In the genomic region with DNA sequence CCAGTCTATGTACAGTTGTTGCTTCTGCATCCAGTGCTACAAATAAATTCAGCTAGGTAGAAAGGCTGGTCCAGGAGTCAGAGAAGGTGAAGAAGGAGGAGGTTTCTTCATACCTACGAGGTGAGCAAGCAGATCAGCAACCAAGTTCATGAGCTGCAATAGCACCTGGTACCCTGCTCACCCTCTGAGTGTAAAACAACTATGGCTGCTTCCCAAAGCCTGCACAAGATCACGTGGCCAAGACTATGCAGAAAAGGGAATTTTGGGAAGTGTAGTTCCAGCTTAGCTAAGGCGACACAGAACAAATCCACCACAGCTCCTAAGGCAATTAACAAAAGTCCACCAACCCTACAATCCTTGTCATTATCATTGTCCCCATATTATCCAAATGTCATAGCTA, we compare ENCODE assay signal across 18 cellular contexts.
DNase-seq lines count a peak whose midpoint lies in the region; FAIRE-seq and TF ChIP-seq lines count a peak whose summit lies in the region.
"Had no signal": no experiment of that assay in that cellular context is flagged by ENCODE, and none has a peak within 500 bp of the region (broad histone marks: within the 10 kb centered on the region; RNA-seq: fewer than 3 reads in every experiment).

No MANE protein-coding gene starts in this region.

- TF ChIP-seq CTCF in H1 (IDR thresholded peaks at IDR 0.05; ENCODE audit: control extremely low read depth in 1 of 3, insufficient read depth in 1 of 3, low read depth in 1 of 3, low read length in 3 of 3): no peak
- TF ChIP-seq CTCF in progenitor cell of endocrine pancreas (IDR thresholded peaks at IDR 0.05; ENCODE audit: unreplicated experiment): no peak

- WGBS in H1 (ENCODE audit: extremely low coverage in 1 of 2, insufficient coverage in 1 of 2, insufficient read length in 1 of 2, insufficient replicate concordance in 2 of 2, low coverage in 1 of 2, low lambda C conversion rate in 2 of 2, missing lambda C conversion rate in 1 of 2), 2 experiments: 76% methylated on average over 3 of the region's 3 CpGs; no CpG with 5 or more reads in 1 of the 2 experiments
- WGBS in trophoblast cell (ENCODE audit: extremely low coverage, insufficient coverage, insufficient read length): no CpG with 5 or more reads among the region's 3 CpGs

- H3K36me3 Mint-ChIP-seq in progenitor cell of endocrine pancreas (ENCODE audit: insufficient read depth): peaks cover 1% of the 10 kb centered on the region

- H3K23me2 ChIP-seq in H1 (ENCODE audit: low read depth, low read length): no peaks in the 10 kb centered on the region

- no peak overlapping the region for H2BK12ac ChIP-seq in H1 (ENCODE audit: low read depth, low read length)
- H2BK12ac ChIP-seq in trophoblast cell (ENCODE audit: low read length): no peak overlapping the region

- H3K4ac ChIP-seq in H1 (replicated peaks; ENCODE audit: insufficient read length, low read depth, low read length) (no peak overlapping the region), trophoblast cell (ENCODE audit: low read depth, low read length) (no peak overlapping the region)

- H4K5ac ChIP-seq in H1 (ENCODE audit: insufficient read length, low read depth, low read length): no peak overlapping the region

- H3K36me3 ChIP-seq in H1 (ENCODE audit: control insufficient read depth in 2 of 4, insufficient read depth in 4 of 4, low read length in 3 of 4) (no peaks in the 10 kb centered on the region), trophoblast cell (ENCODE audit: control insufficient read depth in 1 of 2, insufficient read depth in 2 of 2, low read length in 2 of 2) (no peaks in the 10 kb centered on the region)

- no peaks in the 10 kb centered on the region for H3K27me3 ChIP-seq in H1 (replicated peaks in 1 of 4; ENCODE audit: control insufficient read depth in 3 of 4, extremely low read depth in 1 of 4, insufficient read depth in 3 of 4, low read length in 3 of 4)
- H3K27me3 ChIP-seq in trophoblast cell (ENCODE audit: insufficient read depth, low read length): no peaks in the 10 kb centered on the region

- H2BK120ac ChIP-seq in H1 (replicated peaks; ENCODE audit: low read depth, low read length): no peak overlapping the region
- H2BK120ac ChIP-seq in trophoblast cell (ENCODE audit: insufficient read depth, low read length, poor library complexity): no peak overlapping the region

- H3K4me2 ChIP-seq in H1 (ENCODE audit: insufficient read depth in 1 of 2, low read depth in 2 of 2, low read length in 2 of 2) (no peak overlapping the region; a peak in 1 of 4 replicates), trophoblast cell (ENCODE audit: low read length) (no peak overlapping the region)

- H3K23ac ChIP-seq in H1 (ENCODE audit: insufficient read length): no peak overlapping the region
- no peak overlapping the region for H3K23ac ChIP-seq in trophoblast cell (ENCODE audit: low read length)

- H3K79me2 ChIP-seq in H1 (ENCODE audit: control insufficient read depth in 1 of 2, insufficient read depth in 2 of 2, low read length in 2 of 2) (no peaks in the 10 kb centered on the region), trophoblast cell (ENCODE audit: control insufficient read depth, insufficient read depth, low read length, poor library complexity) (no peaks in the 10 kb centered on the region)

- no peak overlapping the region for H3K14ac ChIP-seq in H1 (ENCODE audit: insufficient read length)
- H3K14ac ChIP-seq in trophoblast cell (ENCODE audit: low read length): no peak overlapping the region

- FAIRE-seq in H1 (lab: Jason Lieb, UNC): no peak
- FAIRE-seq: H54 had no signal

- DNase-seq in DMS 273 (lab: John Stamatoyannopoulos, UW; ENCODE audit: unreplicated experiment): peak; percentile 29
- DNase-seq in DMS 273 treated with DMSO at 0.1 percent for 48 hours (lab: John Stamatoyannopoulos, UW): no peak
- DNase-seq in NCI-H2171 (lab: John Stamatoyannopoulos, UW): peak; percentile 4
- DNase-seq in H1 (ENCODE audit: low read depth in 1 of 2, low spot score in 2 of 2): no peak
- peak; percentile 40 to 57 for DNase-seq in trophoblast cell
- DNase-seq in activated T-cell treated with anti-CD3 and anti-CD28 coated beads, Interleukin-2, amount 50 U/mL, for 1 hour: no peak
- no peak for DNase-seq in progenitor cell of endocrine pancreas (ENCODE audit: low spot score, unreplicated experiment)
- DNase-seq in NOMO-1 treated with DMSO at 0.1 percent for 48 hours (lab: John Stamatoyannopoulos, UW; ENCODE audit: unreplicated experiment): no peak
- DNase-seq: C1 segment of cervical spinal cord, DMS153, IMR-90, NCI-H2107, NCI-H446 treated with DMSO at 0.1 percent for 48 hours, NCI-H748 treated with DMSO at 0.1 percent for 48 hours, SIG-M5, SW 1271 had no signal

- H3K4me3 ChIP-seq in H1 (ENCODE audit: extremely low read depth in 1 of 4, insufficient read depth in 2 of 4, low read depth in 3 of 4, low read length in 4 of 4) (no peak overlapping the region), trophoblast cell (ENCODE audit: low read depth, low read length) (no peak overlapping the region)

- H4K12ac ChIP-seq in trophoblast cell (ENCODE audit: low read depth, low read length): no peak overlapping the region

- TF ChIP-seq EP300 in H1 (IDR thresholded peaks at IDR 0.05; ENCODE audit: borderline replicate concordance in 1 of 2, low read depth in 2 of 2, low read length in 2 of 2): no peak

- peaks cover 18% of the 10 kb centered on the region for H3K9me3 Mint-ChIP-seq in progenitor cell of endocrine pancreas (ENCODE audit: low read depth)

- TF ChIP-seq POLR2A in H1 (IDR thresholded peaks at IDR 0.05; ENCODE audit: control extremely low read depth in 1 of 2, low read depth in 2 of 2, low read length in 2 of 2): no peak

- CTCF ChIA-PET in H1 (lab: Charles Lee; ENCODE audit: partially characterized antibody): interaction anchor here (0.6 to 1.3 kb wide), 3 partner anchors 11 to 1483 kb away, joined by 3 to 4 read pairs (median 3); no protein-coding TSS in a partner anchor

- H2AK5ac ChIP-seq in H1 (ENCODE audit: low read depth, low read length) (no peak overlapping the region; the same call in 1 of the 2 replicates), trophoblast cell (ENCODE audit: low read length) (no peak overlapping the region)

- H4K91ac ChIP-seq in H1 (replicated peaks; ENCODE audit: insufficient read length, low read length): no peak overlapping the region
- H4K91ac ChIP-seq in trophoblast cell (ENCODE audit: low read depth, low read length): no peak overlapping the region

- H3K27ac ChIP-seq in H1 (ENCODE audit: low read depth, low read length): no peak overlapping the region
- no peak overlapping the region for H3K27ac ChIP-seq in trophoblast cell (ENCODE audit: low read depth, low read length)
- H3K27ac ChIP-seq: 22Rv1 had no signal

- H3K56ac ChIP-seq in H1 (replicated peaks; ENCODE audit: insufficient read length, low read depth, low read length): no peak overlapping the region

- H3K18ac ChIP-seq in H1 (ENCODE audit: extremely low read depth, low read length) (no peak overlapping the region), trophoblast cell (ENCODE audit: low read length) (no peak overlapping the region)

- H3K27ac Mint-ChIP-seq in progenitor cell of endocrine pancreas: no peak overlapping the region

- H3K79me1 ChIP-seq in H1 (ENCODE audit: low read depth, low read length) (no peaks in the 10 kb centered on the region), trophoblast cell (ENCODE audit: low read length) (no peaks in the 10 kb centered on the region)

- H3K4me1 ChIP-seq in H1 (replicated peaks in 1 of 4; ENCODE audit: control insufficient read depth in 3 of 4, insufficient read depth in 4 of 4, low read length in 3 of 4): peaks cover 0 to 2% (median 0%) of the 10 kb centered on the region in 4 experiments; a peak in 1 of 7 replicates
- no peaks in the 10 kb centered on the region for H3K4me1 ChIP-seq in trophoblast cell (ENCODE audit: control insufficient read depth in 1 of 2, insufficient read depth in 2 of 2, low read length in 2 of 2)

- no peak overlapping the region for H3K4me3 Mint-ChIP-seq in progenitor cell of endocrine pancreas (ENCODE audit: low read depth)

- H3K9ac ChIP-seq in H1 (replicated peaks in 1 of 4; ENCODE audit: extremely low read depth in 1 of 4, low read depth in 3 of 4, low read length in 3 of 4): no peak overlapping the region
- no peak overlapping the region for H3K9ac ChIP-seq in trophoblast cell (ENCODE audit: low read length)

- no peak overlapping the region for H2BK20ac ChIP-seq in H1 (ENCODE audit: low read length)

- H2BK5ac ChIP-seq in H1 (ENCODE audit: low read depth, low read length) (no peak overlapping the region), trophoblast cell (ENCODE audit: low read depth, low read length, poor library complexity) (no peak overlapping the region)

- no peak overlapping the region for H2AFZ ChIP-seq in H1 (ENCODE audit: low read length)
- no peak overlapping the region for H2AFZ ChIP-seq in trophoblast cell (ENCODE audit: insufficient read depth, low read length, poor library complexity)

- H3K9me3 ChIP-seq in H1 (ENCODE audit: insufficient read depth in 2 of 2, low read depth in 1 of 2, low read length in 1 of 2) (peaks cover 0 to 4% of the 10 kb centered on the region in 2 experiments; a peak in 1 of 4 replicates), trophoblast cell (ENCODE audit: insufficient read depth, low read depth, low read length) (peaks cover 2% of the 10 kb centered on the region)

- POLR2A ChIA-PET in H1 (lab: Charles Lee; ENCODE audit: partially characterized antibody): interaction anchor here (1.3 kb wide), 1 partner anchor 16 kb away, joined by 3 read pairs; no protein-coding TSS in a partner anchor

- no peak for TF ChIP-seq RAD21 in H1 (IDR thresholded peaks at IDR 0.05 in 1 of 2, conservative IDR thresholded peaks at IDR 0.05 in 1 of 2; ENCODE audit: low read depth in 2 of 2, low read length in 2 of 2)

- no peaks in the 10 kb centered on the region for H4K20me1 ChIP-seq in H1 (replicated peaks in 1 of 2; ENCODE audit: control insufficient read depth in 1 of 2, insufficient read depth in 2 of 2, low read length in 2 of 2)

- H4K8ac ChIP-seq in H1 (ENCODE audit: extremely low read depth, insufficient read depth, low read length) (no peak overlapping the region), trophoblast cell (ENCODE audit: low read depth, low read length) (no peak overlapping the region)

- peaks cover 12% of the 10 kb centered on the region for H3K4me1 Mint-ChIP-seq in progenitor cell of endocrine pancreas (ENCODE audit: low read depth)

- H2BK15ac ChIP-seq in H1 (ENCODE audit: low read length): no peak overlapping the region

- H3K27me3 Mint-ChIP-seq in progenitor cell of endocrine pancreas: peaks cover 3% of the 10 kb centered on the region

TF ChIP-seq in H1, 55 proteins besides CTCF, POLR2A, EP300 and RAD21 (continues in another document):
- TF ChIP-seq YY1 (IDR thresholded peaks at IDR 0.05; ENCODE audit: low read depth, low read length) (peak; percentile 54; the same call in 1 of the 2 replicates), TAF7 (optimal IDR thresholded peaks at IDR 0.05; ENCODE audit: borderline replicate concordance, low read depth, low read length) (no peak), CTBP2 (IDR thresholded peaks at IDR 0.05; ENCODE audit: borderline replicate concordance, insufficient read depth, insufficient read length, low read length) (no peak), SIX5 (IDR thresholded peaks at IDR 0.05; ENCODE audit: low read depth, low read length) (peak; percentile 35)

Comparison
In these comparisons a context has a peak if more than half of its experiments do, and no peak if none do; other contexts are left out.
1. DNase-seq: peak in DMS 273 (single experiment), NCI-H2171 (single experiment) and trophoblast cell (2 of 2); none in DMS 273 treated with DMSO at 0.1 percent for 48 hours (single experiment), H1 (0 of 2), activated T-cell treated with anti-CD3 and anti-CD28 coated beads, Interleukin-2, amount 50 U/mL, for 1 hour (single experiment), progenitor cell of endocrine pancreas (single experiment) and NOMO-1 treated with DMSO at 0.1 percent for 48 hours (single experiment).